Comparison of ENCODE assay signal across 1 cellular context in genomic region chr19:3837922-3838321, GRCh38.
TF ChIP-seq lines count a peak whose summit lies in the region.

No MANE protein-coding gene starts in this region.

TF ChIP-seq in IMR-90, 13 proteins besides CTCF, POLR2A, EP300 and RAD21:
- no peak for TF ChIP-seq NFE2L2 (IDR thresholded peaks at IDR 0.05; ENCODE audit: low read depth, low read length)
- TF ChIP-seq RCOR1 (IDR thresholded peaks at IDR 0.05; ENCODE audit: insufficient replicate concordance, low read length), result no peak
- no peak for TF ChIP-seq MAFK (IDR thresholded peaks at IDR 0.05; ENCODE audit: low read depth, low read length)
- no peak for TF ChIP-seq FOS (IDR thresholded peaks at IDR 0.05; ENCODE audit: low read depth, low read length)
- TF ChIP-seq CHD1 (IDR thresholded peaks at IDR 0.05; ENCODE audit: low read depth, low read length), result no peak
- TF ChIP-seq USF2 (IDR thresholded peaks at IDR 0.05; ENCODE audit: low read depth, low read length), result no peak
- TF ChIP-seq, protein P1, sequence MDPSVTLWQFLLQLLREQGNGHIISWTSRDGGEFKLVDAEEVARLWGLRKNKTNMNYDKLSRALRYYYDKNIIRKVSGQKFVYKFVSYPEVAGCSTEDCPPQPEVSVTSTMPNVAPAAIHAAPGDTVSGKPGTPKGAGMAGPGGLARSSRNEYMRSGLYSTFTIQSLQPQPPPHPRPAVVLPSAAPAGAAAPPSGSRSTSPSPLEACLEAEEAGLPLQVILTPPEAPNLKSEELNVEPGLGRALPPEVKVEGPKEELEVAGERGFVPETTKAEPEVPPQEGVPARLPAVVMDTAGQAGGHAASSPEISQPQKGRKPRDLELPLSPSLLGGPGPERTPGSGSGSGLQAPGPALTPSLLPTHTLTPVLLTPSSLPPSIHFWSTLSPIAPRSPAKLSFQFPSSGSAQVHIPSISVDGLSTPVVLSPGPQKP (IDR thresholded peaks at IDR 0.05; ENCODE audit: borderline replicate concordance, low read depth, low read length), result no peak
- TF ChIP-seq MXI1 (IDR thresholded peaks at IDR 0.05; ENCODE audit: borderline replicate concordance, low read depth, low read length), result no peak
- no peak for TF ChIP-seq MAZ (IDR thresholded peaks at IDR 0.05; ENCODE audit: borderline replicate concordance, low read depth, low read length)
- TF ChIP-seq BHLHE40 (IDR thresholded peaks at IDR 0.05; ENCODE audit: low read depth, low read length), result no peak
- no peak for TF ChIP-seq RFX5 (IDR thresholded peaks at IDR 0.05; ENCODE audit: low read depth, low read length)
- TF ChIP-seq CEBPB (IDR thresholded peaks at IDR 0.05; ENCODE audit: low read depth, low read length), result no peak
- TF ChIP-seq SMC3 (IDR thresholded peaks at IDR 0.05; ENCODE audit: low read depth, low read length), result no peak
